Comparison of ENCODE assay signal across 1 cellular context in the genomic region with DNA sequence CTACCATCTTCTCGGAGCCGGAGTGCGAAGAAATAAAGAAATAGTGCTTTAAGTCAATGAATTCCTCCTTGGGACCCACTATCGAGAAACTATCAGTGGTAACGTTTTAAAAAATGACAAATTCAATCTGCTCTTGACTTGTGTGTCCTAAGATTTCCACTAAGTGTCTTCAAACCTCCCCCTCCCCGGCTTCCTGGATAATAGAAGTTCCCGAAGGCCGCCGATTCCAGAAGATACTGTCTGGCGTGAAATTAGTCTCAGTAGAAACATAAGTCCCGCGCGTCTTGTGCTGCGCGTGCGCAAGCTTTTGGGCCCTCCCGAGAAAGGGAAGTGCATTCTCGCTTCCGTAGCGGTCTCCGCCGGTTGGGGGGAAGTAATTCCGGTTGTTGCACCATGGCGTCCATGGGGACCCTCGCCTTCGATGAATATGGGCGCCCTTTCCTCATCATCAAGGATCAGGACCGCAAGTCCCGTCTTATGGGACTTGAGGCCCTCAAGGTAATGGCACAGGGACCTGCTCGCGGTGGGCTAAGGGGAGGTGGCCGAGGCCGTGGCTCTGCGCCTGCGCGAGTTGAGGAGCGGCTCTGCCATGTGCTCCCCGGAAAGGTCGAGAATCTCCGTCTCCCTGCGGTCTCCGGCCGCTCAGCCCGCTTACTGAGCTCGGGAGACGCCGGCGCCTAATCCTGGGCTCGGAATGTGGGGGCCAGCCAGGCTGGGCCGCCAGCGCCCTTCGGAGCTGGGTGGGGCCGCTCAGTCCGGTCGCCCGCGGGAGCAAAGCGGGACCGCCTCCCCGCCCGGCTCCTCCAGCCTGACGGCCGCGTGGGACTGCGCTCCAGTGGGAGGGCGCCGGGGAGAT.
TF ChIP-seq lines count a peak whose summit lies in the region.

A gene (plus strand): TSS at position 333 of the 856 bp plus-strand sequence. CDS start 61 bp downstream, at position 394.

TF ChIP-seq in GM12878, 131 proteins besides CTCF, POLR2A, EP300 and RAD21 (continued from another document and continues in another):
- TF ChIP-seq, protein P1, sequence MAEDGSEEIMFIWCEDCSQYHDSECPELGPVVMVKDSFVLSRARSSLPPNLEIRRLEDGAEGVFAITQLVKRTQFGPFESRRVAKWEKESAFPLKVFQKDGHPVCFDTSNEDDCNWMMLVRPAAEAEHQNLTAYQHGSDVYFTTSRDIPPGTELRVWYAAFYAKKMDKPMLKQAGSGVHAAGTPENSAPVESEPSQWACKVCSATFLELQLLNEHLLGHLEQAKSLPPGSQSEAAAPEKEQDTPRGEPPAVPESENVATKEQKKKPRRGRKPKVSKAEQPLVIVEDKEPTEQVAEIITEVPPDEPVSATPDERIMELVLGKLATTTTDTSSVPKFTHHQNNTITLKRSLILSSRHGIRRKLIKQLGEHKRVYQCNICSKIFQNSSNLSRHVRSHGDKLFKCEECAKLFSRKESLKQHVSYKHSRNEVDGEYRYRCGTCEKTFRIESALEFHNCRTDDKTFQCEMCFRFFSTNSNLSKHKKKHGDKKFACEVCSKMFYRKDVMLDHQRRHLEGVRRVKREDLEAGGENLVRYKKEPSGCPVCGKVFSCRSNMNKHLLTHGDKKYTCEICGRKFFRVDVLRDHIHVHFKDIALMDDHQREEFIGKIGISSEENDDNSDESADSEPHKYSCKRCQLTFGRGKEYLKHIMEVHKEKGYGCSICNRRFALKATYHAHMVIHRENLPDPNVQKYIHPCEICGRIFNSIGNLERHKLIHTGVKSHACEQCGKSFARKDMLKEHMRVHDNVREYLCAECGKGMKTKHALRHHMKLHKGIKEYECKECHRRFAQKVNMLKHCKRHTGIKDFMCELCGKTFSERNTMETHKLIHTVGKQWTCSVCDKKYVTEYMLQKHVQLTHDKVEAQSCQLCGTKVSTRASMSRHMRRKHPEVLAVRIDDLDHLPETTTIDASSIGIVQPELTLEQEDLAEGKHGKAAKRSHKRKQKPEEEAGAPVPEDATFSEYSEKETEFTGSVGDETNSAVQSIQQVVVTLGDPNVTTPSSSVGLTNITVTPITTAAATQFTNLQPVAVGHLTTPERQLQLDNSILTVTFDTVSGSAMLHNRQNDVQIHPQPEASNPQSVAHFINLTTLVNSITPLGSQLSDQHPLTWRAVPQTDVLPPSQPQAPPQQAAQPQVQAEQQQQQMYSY (CRISPR knock-in tag; IDR thresholded peaks at IDR 0.05): no peak
- TF ChIP-seq, protein P2, sequence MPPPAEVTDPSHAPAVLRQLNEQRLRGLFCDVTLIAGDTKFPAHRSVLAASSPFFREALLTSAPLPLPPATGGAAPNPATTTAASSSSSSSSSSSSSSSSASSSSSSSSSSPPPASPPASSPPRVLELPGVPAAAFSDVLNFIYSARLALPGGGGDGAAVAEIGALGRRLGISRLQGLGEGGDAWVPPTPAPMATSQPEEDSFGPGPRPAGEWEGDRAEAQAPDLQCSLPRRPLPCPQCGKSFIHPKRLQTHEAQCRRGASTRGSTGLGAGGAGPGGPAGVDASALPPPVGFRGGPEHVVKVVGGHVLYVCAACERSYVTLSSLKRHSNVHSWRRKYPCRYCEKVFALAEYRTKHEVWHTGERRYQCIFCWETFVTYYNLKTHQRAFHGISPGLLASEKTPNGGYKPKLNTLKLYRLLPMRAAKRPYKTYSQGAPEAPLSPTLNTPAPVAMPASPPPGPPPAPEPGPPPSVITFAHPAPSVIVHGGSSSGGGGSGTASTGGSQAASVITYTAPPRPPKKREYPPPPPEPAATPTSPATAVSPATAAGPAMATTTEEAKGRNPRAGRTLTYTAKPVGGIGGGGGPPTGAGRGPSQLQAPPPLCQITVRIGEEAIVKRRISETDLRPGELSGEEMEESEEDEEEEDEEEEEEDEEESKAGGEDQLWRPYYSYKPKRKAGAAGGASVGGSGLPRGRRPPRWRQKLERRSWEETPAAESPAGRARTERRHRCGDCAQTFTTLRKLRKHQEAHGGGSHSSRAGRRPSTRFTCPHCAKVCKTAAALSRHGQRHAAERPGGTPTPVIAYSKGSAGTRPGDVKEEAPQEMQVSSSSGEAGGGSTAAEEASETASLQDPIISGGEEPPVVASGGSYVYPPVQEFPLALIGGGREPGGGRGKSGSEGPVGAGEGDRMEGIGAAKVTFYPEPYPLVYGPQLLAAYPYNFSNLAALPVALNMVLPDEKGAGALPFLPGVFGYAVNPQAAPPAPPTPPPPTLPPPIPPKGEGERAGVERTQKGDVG (CRISPR knock-in tag; IDR thresholded peaks at IDR 0.05): no peak
- TF ChIP-seq MTA2 (IDR thresholded peaks at IDR 0.05; ENCODE audit: low read depth) (no peak), HCFC1 (IDR thresholded peaks at IDR 0.05; ENCODE audit: low read length) (peak; percentile 66; the same call in 1 of the 2 replicates), ZNF217 (IDR thresholded peaks at IDR 0.05) (no peak), ATF7 (IDR thresholded peaks at IDR 0.05; ENCODE audit: low read depth) (peak; percentile 99), SMAD1 (IDR thresholded peaks at IDR 0.05; ENCODE audit: low read depth, partially characterized antibody) (no peak), ZSCAN29 (IDR thresholded peaks at IDR 0.05) (no peak), JUNB (IDR thresholded peaks at IDR 0.05) (no peak), NFXL1 (IDR thresholded peaks at IDR 0.05; ENCODE audit: borderline replicate concordance) (peak; percentile 94), RFX5 (IDR thresholded peaks at IDR 0.05; ENCODE audit: low read depth, low read length) (no peak), TARDBP (IDR thresholded peaks at IDR 0.05; ENCODE audit: borderline replicate concordance) (no peak), MEF2A (IDR thresholded peaks at IDR 0.05; ENCODE audit: insufficient read depth, low read depth, low read length) (no peak), HDAC6 (IDR thresholded peaks at IDR 0.05; ENCODE audit: unreplicated experiment) (no peak), JUND (IDR thresholded peaks at IDR 0.05; ENCODE audit: low read depth, low read length) (peak; percentile 96), SRF (IDR thresholded peaks at IDR 0.05; ENCODE audit: low read depth in 2 of 2, low read length in 2 of 2) (peak; percentile 2 to 71; a peak in 2 of 4 replicates), ZNF622 (IDR thresholded peaks at IDR 0.05) (no peak), NR2C2 (IDR thresholded peaks at IDR 0.05; ENCODE audit: borderline replicate concordance, control insufficient read depth, insufficient read length, low read depth) (no peak), MYB (IDR thresholded peaks at IDR 0.05; ENCODE audit: borderline replicate concordance, low read depth, low read length) (no peak), KAT2A (conservative IDR thresholded peaks at IDR 0.05; ENCODE audit: control insufficient read depth, low read depth, low read length) (no peak), FOXK2 (IDR thresholded peaks at IDR 0.05) (peak; percentile 97), BRCA1 (IDR thresholded peaks at IDR 0.05; ENCODE audit: low read depth, low read length) (no peak)
- TF ChIP-seq, protein P3, sequence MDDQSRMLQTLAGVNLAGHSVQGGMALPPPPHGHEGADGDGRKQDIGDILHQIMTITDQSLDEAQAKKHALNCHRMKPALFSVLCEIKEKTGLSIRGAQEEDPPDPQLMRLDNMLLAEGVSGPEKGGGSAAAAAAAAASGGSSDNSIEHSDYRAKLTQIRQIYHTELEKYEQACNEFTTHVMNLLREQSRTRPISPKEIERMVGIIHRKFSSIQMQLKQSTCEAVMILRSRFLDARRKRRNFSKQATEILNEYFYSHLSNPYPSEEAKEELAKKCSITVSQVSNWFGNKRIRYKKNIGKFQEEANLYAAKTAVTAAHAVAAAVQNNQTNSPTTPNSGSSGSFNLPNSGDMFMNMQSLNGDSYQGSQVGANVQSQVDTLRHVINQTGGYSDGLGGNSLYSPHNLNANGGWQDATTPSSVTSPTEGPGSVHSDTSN (IDR thresholded peaks at IDR 0.05; ENCODE audit: insufficient replicate concordance, low read depth, low read length): no peak
- TF ChIP-seq, protein P4, sequence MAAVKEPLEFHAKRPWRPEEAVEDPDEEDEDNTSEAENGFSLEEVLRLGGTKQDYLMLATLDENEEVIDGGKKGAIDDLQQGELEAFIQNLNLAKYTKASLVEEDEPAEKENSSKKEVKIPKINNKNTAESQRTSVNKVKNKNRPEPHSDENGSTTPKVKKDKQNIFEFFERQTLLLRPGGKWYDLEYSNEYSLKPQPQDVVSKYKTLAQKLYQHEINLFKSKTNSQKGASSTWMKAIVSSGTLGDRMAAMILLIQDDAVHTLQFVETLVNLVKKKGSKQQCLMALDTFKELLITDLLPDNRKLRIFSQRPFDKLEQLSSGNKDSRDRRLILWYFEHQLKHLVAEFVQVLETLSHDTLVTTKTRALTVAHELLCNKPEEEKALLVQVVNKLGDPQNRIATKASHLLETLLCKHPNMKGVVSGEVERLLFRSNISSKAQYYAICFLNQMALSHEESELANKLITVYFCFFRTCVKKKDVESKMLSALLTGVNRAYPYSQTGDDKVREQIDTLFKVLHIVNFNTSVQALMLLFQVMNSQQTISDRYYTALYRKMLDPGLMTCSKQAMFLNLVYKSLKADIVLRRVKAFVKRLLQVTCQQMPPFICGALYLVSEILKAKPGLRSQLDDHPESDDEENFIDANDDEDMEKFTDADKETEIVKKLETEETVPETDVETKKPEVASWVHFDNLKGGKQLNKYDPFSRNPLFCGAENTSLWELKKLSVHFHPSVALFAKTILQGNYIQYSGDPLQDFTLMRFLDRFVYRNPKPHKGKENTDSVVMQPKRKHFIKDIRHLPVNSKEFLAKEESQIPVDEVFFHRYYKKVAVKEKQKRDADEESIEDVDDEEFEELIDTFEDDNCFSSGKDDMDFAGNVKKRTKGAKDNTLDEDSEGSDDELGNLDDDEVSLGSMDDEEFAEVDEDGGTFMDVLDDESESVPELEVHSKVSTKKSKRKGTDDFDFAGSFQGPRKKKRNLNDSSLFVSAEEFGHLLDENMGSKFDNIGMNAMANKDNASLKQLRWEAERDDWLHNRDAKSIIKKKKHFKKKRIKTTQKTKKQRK (IDR thresholded peaks at IDR 0.05; ENCODE audit: low read depth, low read length): no peak
- TF ChIP-seq, protein P5, sequence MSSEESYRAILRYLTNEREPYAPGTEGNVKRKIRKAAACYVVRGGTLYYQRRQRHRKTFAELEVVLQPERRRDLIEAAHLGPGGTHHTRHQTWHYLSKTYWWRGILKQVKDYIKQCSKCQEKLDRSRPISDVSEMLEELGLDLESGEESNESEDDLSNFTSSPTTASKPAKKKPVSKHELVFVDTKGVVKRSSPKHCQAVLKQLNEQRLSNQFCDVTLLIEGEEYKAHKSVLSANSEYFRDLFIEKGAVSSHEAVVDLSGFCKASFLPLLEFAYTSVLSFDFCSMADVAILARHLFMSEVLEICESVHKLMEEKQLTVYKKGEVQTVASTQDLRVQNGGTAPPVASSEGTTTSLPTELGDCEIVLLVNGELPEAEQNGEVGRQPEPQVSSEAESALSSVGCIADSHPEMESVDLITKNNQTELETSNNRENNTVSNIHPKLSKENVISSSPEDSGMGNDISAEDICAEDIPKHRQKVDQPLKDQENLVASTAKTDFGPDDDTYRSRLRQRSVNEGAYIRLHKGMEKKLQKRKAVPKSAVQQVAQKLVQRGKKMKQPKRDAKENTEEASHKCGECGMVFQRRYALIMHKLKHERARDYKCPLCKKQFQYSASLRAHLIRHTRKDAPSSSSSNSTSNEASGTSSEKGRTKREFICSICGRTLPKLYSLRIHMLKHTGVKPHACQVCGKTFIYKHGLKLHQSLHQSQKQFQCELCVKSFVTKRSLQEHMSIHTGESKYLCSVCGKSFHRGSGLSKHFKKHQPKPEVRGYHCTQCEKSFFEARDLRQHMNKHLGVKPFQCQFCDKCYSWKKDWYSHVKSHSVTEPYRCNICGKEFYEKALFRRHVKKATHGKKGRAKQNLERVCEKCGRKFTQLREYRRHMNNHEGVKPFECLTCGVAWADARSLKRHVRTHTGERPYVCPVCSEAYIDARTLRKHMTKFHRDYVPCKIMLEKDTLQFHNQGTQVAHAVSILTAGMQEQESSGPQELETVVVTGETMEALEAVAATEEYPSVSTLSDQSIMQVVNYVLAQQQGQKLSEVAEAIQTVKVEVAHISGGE (CRISPR knock-in tag; IDR thresholded peaks at IDR 0.05): no peak
- TF ChIP-seq, protein P6, sequence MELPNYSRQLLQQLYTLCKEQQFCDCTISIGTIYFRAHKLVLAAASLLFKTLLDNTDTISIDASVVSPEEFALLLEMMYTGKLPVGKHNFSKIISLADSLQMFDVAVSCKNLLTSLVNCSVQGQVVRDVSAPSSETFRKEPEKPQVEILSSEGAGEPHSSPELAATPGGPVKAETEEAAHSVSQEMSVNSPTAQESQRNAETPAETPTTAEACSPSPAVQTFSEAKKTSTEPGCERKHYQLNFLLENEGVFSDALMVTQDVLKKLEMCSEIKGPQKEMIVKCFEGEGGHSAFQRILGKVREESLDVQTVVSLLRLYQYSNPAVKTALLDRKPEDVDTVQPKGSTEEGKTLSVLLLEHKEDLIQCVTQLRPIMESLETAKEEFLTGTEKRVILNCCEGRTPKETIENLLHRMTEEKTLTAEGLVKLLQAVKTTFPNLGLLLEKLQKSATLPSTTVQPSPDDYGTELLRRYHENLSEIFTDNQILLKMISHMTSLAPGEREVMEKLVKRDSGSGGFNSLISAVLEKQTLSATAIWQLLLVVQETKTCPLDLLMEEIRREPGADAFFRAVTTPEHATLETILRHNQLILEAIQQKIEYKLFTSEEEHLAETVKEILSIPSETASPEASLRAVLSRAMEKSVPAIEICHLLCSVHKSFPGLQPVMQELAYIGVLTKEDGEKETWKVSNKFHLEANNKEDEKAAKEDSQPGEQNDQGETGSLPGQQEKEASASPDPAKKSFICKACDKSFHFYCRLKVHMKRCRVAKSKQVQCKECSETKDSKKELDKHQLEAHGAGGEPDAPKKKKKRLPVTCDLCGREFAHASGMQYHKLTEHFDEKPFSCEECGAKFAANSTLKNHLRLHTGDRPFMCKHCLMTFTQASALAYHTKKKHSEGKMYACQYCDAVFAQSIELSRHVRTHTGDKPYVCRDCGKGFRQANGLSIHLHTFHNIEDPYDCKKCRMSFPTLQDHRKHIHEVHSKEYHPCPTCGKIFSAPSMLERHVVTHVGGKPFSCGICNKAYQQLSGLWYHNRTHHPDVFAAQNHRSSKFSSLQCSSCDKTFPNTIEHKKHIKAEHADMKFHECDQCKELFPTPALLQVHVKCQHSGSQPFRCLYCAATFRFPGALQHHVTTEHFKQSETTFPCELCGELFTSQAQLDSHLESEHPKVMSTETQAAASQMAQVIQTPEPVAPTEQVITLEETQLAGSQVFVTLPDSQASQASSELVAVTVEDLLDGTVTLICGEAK (IDR thresholded peaks at IDR 0.05; ENCODE audit: borderline replicate concordance): peak; percentile 87
- TF ChIP-seq, protein P7, sequence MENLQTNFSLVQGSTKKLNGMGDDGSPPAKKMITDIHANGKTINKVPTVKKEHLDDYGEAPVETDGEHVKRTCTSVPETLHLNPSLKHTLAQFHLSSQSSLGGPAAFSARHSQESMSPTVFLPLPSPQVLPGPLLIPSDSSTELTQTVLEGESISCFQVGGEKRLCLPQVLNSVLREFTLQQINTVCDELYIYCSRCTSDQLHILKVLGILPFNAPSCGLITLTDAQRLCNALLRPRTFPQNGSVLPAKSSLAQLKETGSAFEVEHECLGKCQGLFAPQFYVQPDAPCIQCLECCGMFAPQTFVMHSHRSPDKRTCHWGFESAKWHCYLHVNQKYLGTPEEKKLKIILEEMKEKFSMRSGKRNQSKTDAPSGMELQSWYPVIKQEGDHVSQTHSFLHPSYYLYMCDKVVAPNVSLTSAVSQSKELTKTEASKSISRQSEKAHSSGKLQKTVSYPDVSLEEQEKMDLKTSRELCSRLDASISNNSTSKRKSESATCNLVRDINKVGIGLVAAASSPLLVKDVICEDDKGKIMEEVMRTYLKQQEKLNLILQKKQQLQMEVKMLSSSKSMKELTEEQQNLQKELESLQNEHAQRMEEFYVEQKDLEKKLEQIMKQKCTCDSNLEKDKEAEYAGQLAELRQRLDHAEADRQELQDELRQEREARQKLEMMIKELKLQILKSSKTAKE (IDR thresholded peaks at IDR 0.05; ENCODE audit: low read depth, poor library complexity, severe bottlenecking): peak; percentile 98
